ENCODE assay signal across 2 cellular contexts in genomic region chr6:157093555-157093954, GRCh38.
TF ChIP-seq lines count a peak whose summit lies in the region.

No MANE protein-coding gene starts in this region.

TF ChIP-seq in liver, 16 proteins besides CTCF, POLR2A, EP300 and RAD21 (continued from another document):
- TF ChIP-seq REST (IDR thresholded peaks at IDR 0.05), result no peak
- TF ChIP-seq ATF3 (IDR thresholded peaks at IDR 0.05), result no peak
- TF ChIP-seq ZBTB33 (IDR thresholded peaks at IDR 0.05), result no peak
- no peak for TF ChIP-seq FOXA2 (IDR thresholded peaks at IDR 0.05)
- TF ChIP-seq TAF1 (conservative IDR thresholded peaks at IDR 0.05), result no peak
- no peak for TF ChIP-seq MAX (IDR thresholded peaks at IDR 0.05)
- no peak for TF ChIP-seq HNF4G (IDR thresholded peaks at IDR 0.05)

TF ChIP-seq in HepG2, 621 proteins besides CTCF, POLR2A, EP300 and RAD21:
- TF ChIP-seq HOMEZ (CRISPR knock-in tag; IDR thresholded peaks at IDR 0.05; ENCODE audit: low read depth) (no peak), HBP1 (CRISPR knock-in tag; IDR thresholded peaks at IDR 0.05; ENCODE audit: low read depth) (no peak), ZFAT (CRISPR knock-in tag; conservative IDR thresholded peaks at IDR 0.05) (no peak), ZSCAN31 (CRISPR knock-in tag; IDR thresholded peaks at IDR 0.05; ENCODE audit: low read depth) (no peak), RFX5 (IDR thresholded peaks at IDR 0.05; ENCODE audit: low read depth, low read length) (no peak), ZNF484 (CRISPR knock-in tag; IDR thresholded peaks at IDR 0.05; ENCODE audit: borderline replicate concordance, low read depth) (no peak), ZNF691 (CRISPR knock-in tag; IDR thresholded peaks at IDR 0.05; ENCODE audit: borderline replicate concordance, low read depth) (no peak), ZXDC (CRISPR knock-in tag; IDR thresholded peaks at IDR 0.05) (no peak), ARHGAP35 (CRISPR knock-in tag; IDR thresholded peaks at IDR 0.05; ENCODE audit: borderline replicate concordance) (no peak), HIC2 (CRISPR knock-in tag; IDR thresholded peaks at IDR 0.05; ENCODE audit: low read depth) (no peak), HOXA3 (CRISPR knock-in tag; IDR thresholded peaks at IDR 0.05) (no peak), SATB2 (CRISPR knock-in tag; IDR thresholded peaks at IDR 0.05) (no peak), AGO2 (optimal IDR thresholded peaks at IDR 0.05; ENCODE audit: low read depth, low read length) (no peak)
